33 cellular contexts compared by ENCODE assay signal in genomic region chr3:144501419-144501818, GRCh38.
"Had no signal": no experiment of that assay in that cellular context is flagged by ENCODE, and none has a peak within 500 bp of the region (broad histone marks: within the 10 kb centered on the region; RNA-seq: fewer than 3 reads in every experiment).

No MANE protein-coding gene starts in this region.

- H3K4me3 Mint-ChIP-seq: activated CD8-positive, alpha-beta T cell treated with anti-CD3 and anti-CD28 coated beads for 36 hours; activated naive CD4-positive, alpha-beta T cell treated with anti-CD3 and anti-CD28 coated beads, Interleukin-2, amount 50 U/mL, for 24 hours; activated naive CD8-positive, alpha-beta T cell treated with anti-CD3 and anti-CD28 coated beads for 36 hours; activated naive CD8-positive, alpha-beta T cell treated with anti-CD3 and anti-CD28 coated beads, Interleukin-2, amount 50 U/mL, for 24 hours; activated T-cell treated with anti-CD3 and anti-CD28 coated beads, Interleukin-2, amount 50 U/mL, for 4 hours; activated T-helper 17 cell treated with anti-CD3 and anti-CD28 coated beads, Interleukin-2, amount 50 U/mL, for 72 hours; central memory CD8-positive, alpha-beta T cell; dendritic cell treated with granulocyte-macrophage colony-stimulating factor and Interleukin-4, amounts not matched to agents 40 ng/mL and 50 ng/mL, for 4 days had no signal

- H3K36me3 Mint-ChIP-seq: activated naive CD4-positive, alpha-beta T cell treated with anti-CD3 and anti-CD28 coated beads, Interleukin-2, amount 50 U/mL, for 24 hours; activated naive CD8-positive, alpha-beta T cell treated with anti-CD3 and anti-CD28 coated beads for 36 hours had no signal

- H3K4me1 Mint-ChIP-seq: activated naive CD4-positive, alpha-beta T cell treated with anti-CD3 and anti-CD28 coated beads, Interleukin-2, amount 50 U/mL, for 24 hours; activated naive CD8-positive, alpha-beta T cell treated with anti-CD3 and anti-CD28 coated beads for 36 hours; activated naive CD8-positive, alpha-beta T cell treated with anti-CD3 and anti-CD28 coated beads, Interleukin-2, amount 50 U/mL, for 24 hours; activated T-helper 17 cell treated with anti-CD3 and anti-CD28 coated beads, Interleukin-2, amount 50 U/mL, for 72 hours; central memory CD8-positive, alpha-beta T cell had no signal

- H3K9me3 ChIP-seq: adrenal gland, body of pancreas, breast epithelium, esophagus muscularis mucosa, gastrocnemius medialis, heart left ventricle had no signal

- H3K27me3 Mint-ChIP-seq: activated CD8-positive, alpha-beta T cell treated with anti-CD3 and anti-CD28 coated beads for 36 hours; activated naive CD8-positive, alpha-beta T cell treated with anti-CD3 and anti-CD28 coated beads, Interleukin-2, amount 50 U/mL, for 24 hours; activated T-helper 17 cell treated with anti-CD3 and anti-CD28 coated beads, Interleukin-2, amount 50 U/mL, for 72 hours; central memory CD8-positive, alpha-beta T cell; dendritic cell treated with granulocyte-macrophage colony-stimulating factor and Interleukin-4, amounts not matched to agents 40 ng/mL and 50 ng/mL, for 4 days had no signal

- H3K9me3 Mint-ChIP-seq: activated CD8-positive, alpha-beta T cell treated with anti-CD3 and anti-CD28 coated beads for 36 hours; activated naive CD4-positive, alpha-beta T cell treated with anti-CD3 and anti-CD28 coated beads, Interleukin-2, amount 50 U/mL, for 24 hours; activated naive CD8-positive, alpha-beta T cell treated with anti-CD3 and anti-CD28 coated beads for 36 hours; activated naive CD8-positive, alpha-beta T cell treated with anti-CD3 and anti-CD28 coated beads, Interleukin-2, amount 50 U/mL, for 24 hours; activated T-cell treated with anti-CD3 and anti-CD28 coated beads, Interleukin-2, amount 50 U/mL, for 4 hours; activated T-helper 17 cell treated with anti-CD3 and anti-CD28 coated beads, Interleukin-2, amount 50 U/mL, for 72 hours; central memory CD8-positive, alpha-beta T cell had no signal

- H3K27me3 ChIP-seq: adrenal gland, body of pancreas, breast epithelium, cardiac muscle cell, dorsolateral prefrontal cortex, esophagus muscularis mucosa, foreskin keratinocyte, gastrocnemius medialis, heart left ventricle had no signal

- H3K27ac Mint-ChIP-seq: activated CD8-positive, alpha-beta T cell treated with anti-CD3 and anti-CD28 coated beads for 36 hours; activated naive CD4-positive, alpha-beta T cell treated with anti-CD3 and anti-CD28 coated beads, Interleukin-2, amount 50 U/mL, for 24 hours; activated naive CD8-positive, alpha-beta T cell treated with anti-CD3 and anti-CD28 coated beads for 36 hours; activated naive CD8-positive, alpha-beta T cell treated with anti-CD3 and anti-CD28 coated beads, Interleukin-2, amount 50 U/mL, for 24 hours; activated T-helper 17 cell treated with anti-CD3 and anti-CD28 coated beads, Interleukin-2, amount 50 U/mL, for 72 hours; dendritic cell treated with granulocyte-macrophage colony-stimulating factor and Interleukin-4, amounts not matched to agents 40 ng/mL and 50 ng/mL, for 4 days had no signal

- H3K36me3 ChIP-seq: adrenal gland, breast epithelium, cardiac muscle cell, esophagus muscularis mucosa, gastrocnemius medialis, heart left ventricle had no signal

- H3K4me3 ChIP-seq: adrenal gland, body of pancreas, breast epithelium, cardiac muscle cell, coronary artery, dorsolateral prefrontal cortex, esophagus muscularis mucosa, gastrocnemius medialis, heart left ventricle had no signal

- H3K27ac ChIP-seq: adrenal gland, body of pancreas, breast epithelium, cardiac muscle cell, coronary artery, dorsolateral prefrontal cortex, esophagus muscularis mucosa, foreskin keratinocyte, gastrocnemius medialis, heart left ventricle had no signal

- ATAC-seq: activated CD8-positive, alpha-beta T cell treated with anti-CD3 and anti-CD28 coated beads for 36 hours; activated naive CD8-positive, alpha-beta T cell treated with anti-CD3 and anti-CD28 coated beads, Interleukin-2, amount 50 U/mL, for 24 hours; activated T-cell treated with anti-CD3 and anti-CD28 coated beads, Interleukin-2, amount 50 U/mL, for 4 hours; activated T-helper 17 cell treated with anti-CD3 and anti-CD28 coated beads, Interleukin-2, amount 50 U/mL, for 72 hours; body of pancreas; foreskin keratinocyte; gastrocnemius medialis; heart left ventricle had no signal

- DNase-seq: activated CD4-positive, alpha-beta T cell treated with anti-CD3 and anti-CD28 coated beads for 4 hours; activated CD4-positive, alpha-beta T cell treated with anti-CD3 and anti-CD28 coated beads, Interleukin-2, amount 50 U/mL, for 1 hour; activated CD4-positive, alpha-beta T cell treated with anti-CD3 and anti-CD28 coated beads, Interleukin-2, amount 50 U/mL, for 48 hours; activated CD4-positive, CD25-positive, alpha-beta regulatory T cell; activated CD4-positive, CD25-positive, alpha-beta regulatory T cell treated with anti-CD3 and anti-CD28 coated beads, Interleukin-2, amount 50 U/mL, for 72 hours; activated CD8-positive, alpha-beta memory T cell treated with anti-CD3 and anti-CD28 coated beads for 24 hours; activated CD8-positive, alpha-beta T cell treated with anti-CD3 and anti-CD28 coated beads for 36 hours; activated effector memory CD4-positive, alpha-beta T cell treated with Interleukin-2 at 50 U/mL for 16 hours; activated gamma-delta T cell treated with Interleukin-2 at 50 U/mL for 16 hours; activated naive CD4-positive, alpha-beta T cell treated with Interleukin-2 at 50 U/mL for 16 hours; activated naive CD8-positive, alpha-beta T cell treated with anti-CD3 and anti-CD28 coated beads for 36 hours; activated naive CD8-positive, alpha-beta T cell treated with anti-CD3 and anti-CD28 coated beads, Interleukin-2, amount 50 U/mL, for 24 hours; activated T-cell treated with anti-CD3 and anti-CD28 coated beads, Interleukin-2, amount 50 U/mL, for 4 hours; adrenal gland; amygdala; aorta; body of pancreas; dorsolateral prefrontal cortex; effector memory CD4-positive, alpha-beta T cell; erythroblast; foreskin keratinocyte; gastrocnemius medialis; glutamatergic neuron; heart left ventricle; T-helper 2 cell had no signal

- H3K4me1 ChIP-seq: adrenal gland, body of pancreas, breast epithelium, foreskin keratinocyte, gastrocnemius medialis, heart left ventricle had no signal
